Comparison of ENCODE assay signal across 1 cellular context in the genomic region with DNA sequence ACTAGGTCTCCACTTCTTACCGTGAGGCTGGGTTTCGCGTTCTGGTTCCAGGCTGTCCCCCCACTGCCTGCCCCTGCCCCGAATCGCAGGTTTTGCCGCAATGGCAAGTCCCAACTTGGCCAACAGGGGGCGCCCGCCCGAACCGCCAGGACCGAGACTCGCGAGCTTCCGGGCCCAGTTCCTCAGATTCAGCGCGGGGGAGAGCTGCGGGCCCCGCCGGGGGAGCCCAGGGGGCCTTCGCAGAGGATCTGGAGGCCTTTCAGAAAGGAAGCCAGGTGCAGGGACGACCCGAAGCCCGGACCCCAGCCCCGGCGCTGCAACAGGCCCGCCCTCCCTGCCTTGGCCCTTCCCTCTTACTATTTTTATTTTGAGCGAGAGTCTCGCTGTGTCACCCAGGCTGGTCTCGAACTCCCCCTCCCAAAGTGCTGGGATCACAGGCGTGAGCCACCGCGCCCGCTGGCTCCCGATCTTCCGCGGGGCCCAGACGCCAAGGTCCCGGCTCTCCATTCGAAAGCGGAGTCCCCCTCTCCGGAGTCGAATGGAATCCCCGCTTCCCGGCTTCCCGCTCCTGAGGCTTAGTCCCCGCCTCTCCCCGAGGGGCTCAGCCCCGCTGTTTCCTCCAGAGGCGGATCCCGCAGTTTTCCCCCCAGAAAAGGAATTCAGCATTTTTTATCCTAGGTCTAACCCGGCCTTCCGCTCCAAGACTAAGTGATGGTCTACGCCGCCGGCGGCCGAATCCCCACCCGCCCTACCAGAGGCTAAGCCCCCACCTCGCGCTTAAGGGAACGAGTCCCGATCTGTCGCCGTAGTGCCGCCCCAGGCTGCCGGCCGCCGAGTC.
TF ChIP-seq lines count a peak whose summit lies in the region.

No MANE protein-coding gene starts in this region.

TF ChIP-seq in IMR-90, 13 proteins besides CTCF, POLR2A, EP300 and RAD21:
- TF ChIP-seq MAZ (IDR thresholded peaks at IDR 0.05; ENCODE audit: borderline replicate concordance, low read depth, low read length) = peak; percentile 21; the same call in 1 of the 2 replicates
- TF ChIP-seq SMC3 (IDR thresholded peaks at IDR 0.05; ENCODE audit: low read depth, low read length) = peak; percentile 37
- TF ChIP-seq, protein P1, sequence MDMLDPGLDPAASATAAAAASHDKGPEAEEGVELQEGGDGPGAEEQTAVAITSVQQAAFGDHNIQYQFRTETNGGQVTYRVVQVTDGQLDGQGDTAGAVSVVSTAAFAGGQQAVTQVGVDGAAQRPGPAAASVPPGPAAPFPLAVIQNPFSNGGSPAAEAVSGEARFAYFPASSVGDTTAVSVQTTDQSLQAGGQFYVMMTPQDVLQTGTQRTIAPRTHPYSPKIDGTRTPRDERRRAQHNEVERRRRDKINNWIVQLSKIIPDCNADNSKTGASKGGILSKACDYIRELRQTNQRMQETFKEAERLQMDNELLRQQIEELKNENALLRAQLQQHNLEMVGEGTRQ (IDR thresholded peaks at IDR 0.05; ENCODE audit: low read depth, low read length) = no peak
